1 cellular context compared by ENCODE assay signal in genomic region chr16:12141073-12141472, GRCh38.
TF ChIP-seq lines count a peak whose summit lies in the region.

No MANE protein-coding gene starts in this region.

TF ChIP-seq in IMR-90, 13 proteins besides CTCF, POLR2A, EP300 and RAD21 (continued from another document):
- TF ChIP-seq MAZ (IDR thresholded peaks at IDR 0.05; ENCODE audit: borderline replicate concordance, low read depth, low read length) = no peak
- TF ChIP-seq MXI1 (IDR thresholded peaks at IDR 0.05; ENCODE audit: borderline replicate concordance, low read depth, low read length) = no peak
- no peak for TF ChIP-seq RFX5 (IDR thresholded peaks at IDR 0.05; ENCODE audit: low read depth, low read length)
